Comparison of ENCODE assay signal across 8 cellular contexts in genomic region chr1:153944005-153944821, GRCh38. TPM values are rescaled to one million over a fixed set of nuclear protein-coding genes. Genes with fewer than 3 reads are reported as not detected.
DNase-seq lines count a peak whose midpoint lies in the region; ATAC-seq and TF ChIP-seq lines count a peak whose summit lies in the region.

No MANE protein-coding gene starts in this region.

- intact Hi-C loops in Calu3 (cut with micrococcal nuclease; ENCODE audit: unreplicated experiment), result no loop called here

- H3K4me3 Mint-ChIP-seq in Calu3 (ENCODE audit: low read depth, unreplicated experiment), result peak overlapping the region; percentile 86

- TF ChIP-seq CTCF in Calu3 (IDR thresholded peaks at IDR 0.05; ENCODE audit: unreplicated experiment) (no peak), coronary artery (IDR thresholded peaks at IDR 0.05) (no peak), neutrophil (IDR thresholded peaks at IDR 0.05) (no peak)

- H3K9me3 Mint-ChIP-seq in Calu3 (ENCODE audit: low read depth, unreplicated experiment), result no peaks in the 10 kb centered on the region

- no peak for DNase-seq in Calu3
- DNase-seq in MV-4-11 (lab: John Stamatoyannopoulos, UW), result peak; percentile 50
- no peak for DNase-seq in coronary artery (ENCODE audit: low spot score)
- no peak for DNase-seq in NCI-H774 (lab: John Stamatoyannopoulos, UW)
- DNase-seq in SIG-M5 treated with dmso at 0.1 percent for 504 hours (lab: John Stamatoyannopoulos, UW; ENCODE audit: unreplicated experiment), result no peak
- DNase-seq in activated gamma-delta T cell treated with Interleukin-2 at 50 U/mL for 16 hours, result no peak

- no peaks in the 10 kb centered on the region for H3K9me3 ChIP-seq in neutrophil

- no TSS peak for BruUV-seq in Calu3 (replicated peaks; lab: Mats Ljungman, UMichigan)

- no peaks in the 10 kb centered on the region for H3K27me3 ChIP-seq in neutrophil

- no peaks in the 10 kb centered on the region for H3K27me3 Mint-ChIP-seq in Calu3 (ENCODE audit: unreplicated experiment)

- peaks cover 65% of the 10 kb centered on the region for H3K36me3 ChIP-seq in neutrophil

- H3K27ac ChIP-seq in coronary artery, result peak overlapping the region; percentile 97 to 98
- H3K27ac ChIP-seq in neutrophil, result peak overlapping the region; percentile 100

- H3K4me3 ChIP-seq in coronary artery (peak overlapping the region; percentile 89), neutrophil (ENCODE audit: low read depth in 1 of 2, low read length in 1 of 2) (peak overlapping the region; percentile 75 to 83)

- peaks cover 17% of the 10 kb centered on the region for H3K4me1 Mint-ChIP-seq in Calu3 (ENCODE audit: low read depth, unreplicated experiment)

- peaks cover 55% of the 10 kb centered on the region for H3K36me3 Mint-ChIP-seq in Calu3 (ENCODE audit: insufficient read depth, unreplicated experiment)

- peak overlapping the region; percentile 18 for H3K27ac Mint-ChIP-seq in Calu3 (ENCODE audit: unreplicated experiment)

- H3K4me1 ChIP-seq in neutrophil (ENCODE audit: control insufficient read depth in 1 of 2, insufficient read depth in 1 of 2, low read depth in 1 of 2, low read length in 1 of 2), result peaks cover 41 to 47% of the 10 kb centered on the region in 2 experiments

- CTCF ChIA-PET in Calu3 (lab: Charles Lee), result interaction anchor here (0.6 to 1.2 kb wide), 5 partner anchors 9 to 40 kb away, joined by 3 to 6 read pairs (median 3); partner anchors contain the start of genes CRTC2 and GATAD2B

- ATAC-seq in HG03196 (IDR thresholded peaks at IDR 0.05; ENCODE audit: unreplicated experiment), result no peak

RNA-seq across cellular contexts. Expression of gene DENND4B, which starts 2.3 kb away (rescaled TPM):
- 89.0 and 90.0 TPM in 2 replicates for total RNA-seq in Calu3 (2022)

RNA-seq across cellular contexts. Expression of gene CRTC2, which starts 14.2 kb away (rescaled TPM):
- total RNA-seq in Calu3 (2022), result 39.5 and 52.1 TPM in 2 replicates

RNA-seq across cellular contexts. Expression of gene SLC39A1, which starts 19.1 kb away (rescaled TPM):
- 138 and 152 TPM in 2 replicates for total RNA-seq in Calu3 (2022)

RNA-seq across cellular contexts. Expression of gene GATAD2B, which starts 21.4 kb away (rescaled TPM):
- total RNA-seq in Calu3 (2022), result 58.3 and 62.5 TPM in 2 replicates

RNA-seq across cellular contexts. Expression of gene CREB3L4, which starts 23.5 kb away (rescaled TPM):
- total RNA-seq in Calu3 (2022), result 23.2 and 26.5 TPM in 2 replicates
